12 cellular contexts compared by ENCODE assay signal in the genomic region with DNA sequence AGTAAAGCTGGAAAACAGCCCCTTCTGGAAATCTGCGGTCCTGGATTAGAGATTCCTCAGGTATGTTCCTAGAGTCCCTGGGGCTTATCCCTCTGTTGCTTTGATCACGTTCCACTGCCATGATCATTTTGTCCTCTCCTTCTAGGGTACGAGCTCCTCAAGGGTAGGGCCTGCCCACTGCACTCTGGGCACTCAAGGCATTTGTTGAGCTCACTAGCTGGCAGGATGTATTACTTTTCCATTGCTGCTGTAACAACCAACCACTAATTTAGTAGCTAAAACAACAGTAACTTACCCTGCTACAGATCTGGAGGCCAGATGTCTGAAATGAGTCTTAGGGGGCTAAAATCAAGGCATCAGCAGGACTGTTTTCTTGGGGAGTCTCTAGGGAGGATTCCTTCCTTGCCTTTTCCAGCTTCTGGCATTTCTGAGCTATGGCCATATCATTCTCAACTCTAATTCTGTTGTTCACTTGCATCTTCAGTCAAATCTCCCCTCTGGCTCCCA.
DNase-seq lines count a peak whose midpoint lies in the region; ATAC-seq and TF ChIP-seq lines count a peak whose summit lies in the region.
"Had no signal": no experiment of that assay in that cellular context is flagged by ENCODE, and none has a peak within 500 bp of the region (broad histone marks: within the 10 kb centered on the region; RNA-seq: fewer than 3 reads in every experiment).

No MANE protein-coding gene starts in this region.

- intact Hi-C loops in activated T-helper 2 cell treated with anti-CD3 and anti-CD28 coated beads, Interferon-gamma antibody, Interleukin-2, Interleukin-4, amounts not matched to agents 10 μg/mL and 5 μg/mL and 100 μg/mL, durations not matched to agents 14 hours and 24 hours and 36 hours (cut with micrococcal nuclease): loop anchor here (1.0 to 10.0 kb wide), 5 partner anchors 13 to 152 kb away; no protein-coding TSS in a partner anchor
- intact Hi-C loops in natural killer cell (cut with micrococcal nuclease): loop anchor here (1.0 to 5.0 kb wide), 7 partner anchors 11 to 176 kb away; no protein-coding TSS in a partner anchor

- H3K9me3 Mint-ChIP-seq in activated CD4-positive, alpha-beta T cell treated with anti-CD3 and anti-CD28 coated beads, Interleukin-2, amount 10 ng/mL, durations not matched to agents 7 days and 5 days: no peaks in the 10 kb centered on the region
- no peaks in the 10 kb centered on the region for H3K9me3 Mint-ChIP-seq in activated T-helper 2 cell treated with anti-CD3 and anti-CD28 coated beads, Interferon-gamma antibody, Interleukin-2, Interleukin-4, amounts not matched to agents 10 μg/mL and 5 μg/mL and 100 μg/mL, durations not matched to agents 14 hours and 24 hours and 36 hours
- no peaks in the 10 kb centered on the region for H3K9me3 Mint-ChIP-seq in natural killer cell

- peak overlapping the region; percentile 88 for H3K27ac Mint-ChIP-seq in activated CD4-positive, alpha-beta T cell treated with anti-CD3 and anti-CD28 coated beads, Interleukin-2, amount 10 ng/mL, durations not matched to agents 7 days and 5 days
- H3K27ac Mint-ChIP-seq in activated T-helper 2 cell treated with anti-CD3 and anti-CD28 coated beads, Interferon-gamma antibody, Interleukin-2, Interleukin-4, amounts not matched to agents 10 μg/mL and 5 μg/mL and 100 μg/mL, durations not matched to agents 14 hours and 24 hours and 36 hours: peak overlapping the region; percentile 86
- peak overlapping the region; percentile 86 to 93 for H3K27ac Mint-ChIP-seq in natural killer cell

- CTCF ChIA-PET in activated CD4-positive, alpha-beta T cell treated with anti-CD3 and anti-CD28 coated beads, Interleukin-2, amount 10 ng/mL, durations not matched to agents 7 days and 5 days (lab: Charles Lee): interaction anchor here (0.9 to 5.3 kb wide), 7 partner anchors 12 to 107 kb away, joined by 3 to 19 read pairs (median 3); no protein-coding TSS in a partner anchor

- ATAC-seq in HG03378 (IDR thresholded peaks at IDR 0.05; ENCODE audit: unreplicated experiment): peak; percentile 4
- peak; percentile 36 to 64 (median 40) for ATAC-seq in natural killer cell
- ATAC-seq: body of pancreas had no signal

- H3K36me3 Mint-ChIP-seq in activated CD4-positive, alpha-beta T cell treated with anti-CD3 and anti-CD28 coated beads, Interleukin-2, amount 10 ng/mL, durations not matched to agents 7 days and 5 days (ENCODE audit: low read depth): peaks cover 23% of the 10 kb centered on the region
- H3K36me3 Mint-ChIP-seq in activated T-helper 2 cell treated with anti-CD3 and anti-CD28 coated beads, Interferon-gamma antibody, Interleukin-2, Interleukin-4, amounts not matched to agents 10 μg/mL and 5 μg/mL and 100 μg/mL, durations not matched to agents 14 hours and 24 hours and 36 hours (ENCODE audit: low read depth): peaks cover 15% of the 10 kb centered on the region
- no peaks in the 10 kb centered on the region for H3K36me3 Mint-ChIP-seq in natural killer cell

- H3K27ac ChIP-seq in caudate nucleus (ENCODE audit: low read depth, low read length): no peak overlapping the region
- H3K27ac ChIP-seq: body of pancreas, right lobe of liver had no signal

- H3K4me1 Mint-ChIP-seq in activated CD4-positive, alpha-beta T cell treated with anti-CD3 and anti-CD28 coated beads, Interleukin-2, amount 10 ng/mL, durations not matched to agents 7 days and 5 days: peaks cover 66% of the 10 kb centered on the region
- H3K4me1 Mint-ChIP-seq in activated T-helper 2 cell treated with anti-CD3 and anti-CD28 coated beads, Interferon-gamma antibody, Interleukin-2, Interleukin-4, amounts not matched to agents 10 μg/mL and 5 μg/mL and 100 μg/mL, durations not matched to agents 14 hours and 24 hours and 36 hours (ENCODE audit: low read depth): peaks cover 52% of the 10 kb centered on the region
- H3K4me1 Mint-ChIP-seq in natural killer cell: peaks cover 61 to 64% of the 10 kb centered on the region in 2 donors

- POLR2A ChIA-PET in activated CD4-positive, alpha-beta T cell treated with anti-CD3 and anti-CD28 coated beads, Interleukin-2, amount 10 ng/mL, durations not matched to agents 7 days and 5 days (lab: Charles Lee): interaction anchor here (1.0 to 1.1 kb wide), 2 partner anchors 13 to 66 kb away, joined by 3 to 4 read pairs; a partner anchor contains a TSS

- peak; percentile 35 for DNase-seq in activated CD4-positive, alpha-beta T cell treated with anti-CD3 and anti-CD28 coated beads, Interleukin-2, amount 10 ng/mL, durations not matched to agents 7 days and 5 days
- DNase-seq in activated CD4-positive, alpha-beta T cell treated with anti-CD3 and anti-CD28 coated beads for 1 hour: no peak
- no peak for DNase-seq in activated T-helper 2 cell treated with anti-CD3 and anti-CD28 coated beads, Interferon-gamma antibody, Interleukin-2, Interleukin-4, amounts not matched to agents 10 μg/mL and 5 μg/mL and 100 μg/mL, durations not matched to agents 14 hours and 24 hours and 36 hours (ENCODE audit: low spot score)
- DNase-seq in natural killer cell (no peak), NCI-H345 (lab: John Stamatoyannopoulos, UW) (no peak), OCI-M1 (lab: John Stamatoyannopoulos, UW) (no peak), caudate nucleus (lab: John Stamatoyannopoulos, UW) (no peak)
- DNase-seq: hippocampal formation, NCI-H1105, right lobe of liver had no signal

- no peaks in the 10 kb centered on the region for H3K27me3 Mint-ChIP-seq in activated CD4-positive, alpha-beta T cell treated with anti-CD3 and anti-CD28 coated beads, Interleukin-2, amount 10 ng/mL, durations not matched to agents 7 days and 5 days
- no peaks in the 10 kb centered on the region for H3K27me3 Mint-ChIP-seq in activated T-helper 2 cell treated with anti-CD3 and anti-CD28 coated beads, Interferon-gamma antibody, Interleukin-2, Interleukin-4, amounts not matched to agents 10 μg/mL and 5 μg/mL and 100 μg/mL, durations not matched to agents 14 hours and 24 hours and 36 hours (ENCODE audit: low read depth)
- H3K27me3 Mint-ChIP-seq in natural killer cell (ENCODE audit: low read depth in 2 of 2): no peaks in the 10 kb centered on the region

- peak overlapping the region; percentile 59 for H3K4me3 Mint-ChIP-seq in activated CD4-positive, alpha-beta T cell treated with anti-CD3 and anti-CD28 coated beads, Interleukin-2, amount 10 ng/mL, durations not matched to agents 7 days and 5 days
- H3K4me3 Mint-ChIP-seq in activated T-helper 2 cell treated with anti-CD3 and anti-CD28 coated beads, Interferon-gamma antibody, Interleukin-2, Interleukin-4, amounts not matched to agents 10 μg/mL and 5 μg/mL and 100 μg/mL, durations not matched to agents 14 hours and 24 hours and 36 hours (ENCODE audit: low read depth): peak overlapping the region; percentile 73
- peak overlapping the region; percentile 84 for H3K4me3 Mint-ChIP-seq in natural killer cell

- no peak for TF ChIP-seq CTCF in natural killer cell (IDR thresholded peaks at IDR 0.05)
